In genomic region chr3:152557302-152557999, GRCh38 we compare ENCODE assay signal across 10 cellular contexts.
A peak's percentile ranks its signal among the peaks of the same experiment; 100 is the strongest.
DNase-seq lines count a peak whose midpoint lies in the region; ATAC-seq and TF ChIP-seq lines count a peak whose summit lies in the region.
"Had no signal": no experiment of that assay in that cellular context is flagged by ENCODE, and none has a peak within 500 bp of the region (broad histone marks: within the 10 kb centered on the region; RNA-seq: fewer than 3 reads in every experiment).

No MANE protein-coding gene starts in this region.

- H3K27ac Mint-ChIP-seq in Caco-2 (ENCODE audit: unreplicated experiment) = no peak overlapping the region
- H3K27ac Mint-ChIP-seq: stimulated activated effector memory CD8-positive, alpha-beta T cell treated with anti-CD3 and anti-CD28 coated beads, Interleukin-12 subunit alpha, Interleukin-12 subunit beta, amount 100 ng/mL, for 72 hours had no signal

- WGBS in right cardiac atrium = 11% methylated on average over 2 of the region's 2 CpGs

- CTCF ChIA-PET in Caco-2 (lab: Charles Lee) = no interaction called here

- no peaks in the 10 kb centered on the region for H3K36me3 Mint-ChIP-seq in Caco-2 (ENCODE audit: insufficient read depth, unreplicated experiment)
- H3K36me3 Mint-ChIP-seq: stimulated activated effector memory CD8-positive, alpha-beta T cell treated with anti-CD3 and anti-CD28 coated beads, Interleukin-12 subunit alpha, Interleukin-12 subunit beta, amount 100 ng/mL, for 72 hours had no signal

- peaks cover 19% of the 10 kb centered on the region for H3K9me3 Mint-ChIP-seq in Caco-2 (ENCODE audit: unreplicated experiment)
- H3K9me3 Mint-ChIP-seq: stimulated activated effector memory CD8-positive, alpha-beta T cell treated with anti-CD3 and anti-CD28 coated beads, Interleukin-12 subunit alpha, Interleukin-12 subunit beta, amount 100 ng/mL, for 72 hours had no signal

- no peaks in the 10 kb centered on the region for H3K27me3 Mint-ChIP-seq in Caco-2 (ENCODE audit: insufficient read depth, unreplicated experiment)

- H3K9me3 ChIP-seq in right cardiac atrium (ENCODE audit: control insufficient read depth, low read length) (no peaks in the 10 kb centered on the region), Caco-2 (0 out of 2 replicates have a peak, but pooled peaks cover 4% of the 10 kb centered on the region)

- DNase-seq in GM10266 (ENCODE audit: extremely low spot score) (peak; percentile 25), right cardiac atrium (no peak), Caco-2 (no peak), SHP77 (lab: John Stamatoyannopoulos, UW) (no peak)
- no peak for DNase-seq in stimulated activated CD4-positive, alpha-beta T cell treated with anti-CD3 and anti-CD28 coated beads, Interleukin-4, amount 100 ng/mL, for 24 hours
- no peak for DNase-seq in stimulated activated naive CD4-positive, alpha-beta T cell treated with Interleukin-2 at 50 U/mL for 16 hours (lab: John Stamatoyannopoulos, UW)
- DNase-seq: central memory CD4-positive, alpha-beta T cell had no signal

- H3K27ac ChIP-seq in right cardiac atrium (ENCODE audit: low read length) = peak overlapping the region; percentile 98

- H3K4me1 ChIP-seq in right cardiac atrium (ENCODE audit: control insufficient read depth, insufficient read depth, low read length) (peaks cover 5% of the 10 kb centered on the region), Caco-2 (no peaks in the 10 kb centered on the region)

- peak; percentile 64 for ATAC-seq in GM21381 (IDR thresholded peaks at IDR 0.05; ENCODE audit: unreplicated experiment)
- peak; percentile 62 for ATAC-seq in HG03159 (IDR thresholded peaks at IDR 0.05; ENCODE audit: unreplicated experiment)
- ATAC-seq in right cardiac atrium = peak; percentile 17 to 32

- TF ChIP-seq CTCF in GM10266 (IDR thresholded peaks at IDR 0.05; ENCODE audit: control insufficient read depth, insufficient read depth, low read depth, missing control alignments) (no peak), Caco-2 (IDR thresholded peaks at IDR 0.05; ENCODE audit: insufficient read depth in 1 of 2, low read depth in 1 of 2, low read length in 1 of 2, severe bottlenecking in 1 of 2, unreplicated experiment in 1 of 2) (no peak)

- H3K4me3 ChIP-seq in right cardiac atrium (ENCODE audit: low read length) (no peak overlapping the region), Caco-2 (ENCODE audit: low read depth, low read length) (no peak overlapping the region)

- H3K4me1 Mint-ChIP-seq in Caco-2 (ENCODE audit: low read depth, unreplicated experiment) = no peaks in the 10 kb centered on the region
- H3K4me1 Mint-ChIP-seq: stimulated activated effector memory CD8-positive, alpha-beta T cell treated with anti-CD3 and anti-CD28 coated beads, Interleukin-12 subunit alpha, Interleukin-12 subunit beta, amount 100 ng/mL, for 72 hours had no signal

- no TSS peak for BruUV-seq in Caco-2 (replicated peaks; lab: Mats Ljungman, UMichigan)

- no peaks in the 10 kb centered on the region for H3K36me3 ChIP-seq in Caco-2 (ENCODE audit: control insufficient read depth, insufficient read depth, low read length)

- POLR2A ChIA-PET in Caco-2 (lab: Charles Lee) = no interaction called here

- intact Hi-C loops in right cardiac atrium (cut with DNase I) (no loop called here), Caco-2 (cut with micrococcal nuclease; ENCODE audit: unreplicated experiment) (no loop called here)

- H3K27me3 ChIP-seq in right cardiac atrium (ENCODE audit: control insufficient read depth, insufficient read depth) (no peaks in the 10 kb centered on the region), Caco-2 (replicated peaks; ENCODE audit: control insufficient read depth, insufficient read depth, low read length) (no peaks in the 10 kb centered on the region)

- no peak overlapping the region for H3K4me3 Mint-ChIP-seq in Caco-2 (ENCODE audit: unreplicated experiment)
- H3K4me3 Mint-ChIP-seq: stimulated activated effector memory CD8-positive, alpha-beta T cell treated with anti-CD3 and anti-CD28 coated beads, Interleukin-12 subunit alpha, Interleukin-12 subunit beta, amount 100 ng/mL, for 72 hours had no signal
